Comparison of ENCODE assay signal across 13 cellular contexts in genomic region chr11:47204633-47204989, GRCh38. TPM values are rescaled to one million over a fixed set of nuclear protein-coding genes. Genes with fewer than 3 reads are reported as not detected.
DNase-seq lines count a peak whose midpoint lies in the region; ATAC-seq lines count a peak whose summit lies in the region.
"Had no signal": no experiment of that assay in that cellular context is flagged by ENCODE, and none has a peak within 500 bp of the region (broad histone marks: within the 10 kb centered on the region; RNA-seq: fewer than 3 reads in every experiment).

No MANE protein-coding gene starts in this region.

- peak; percentile 47 for DNase-seq in AG20443 (ENCODE audit: low spot score)
- DNase-seq in LHCN-M2 (ENCODE audit: low read depth): peak; percentile 38
- peak; percentile 72 for DNase-seq in islet precursor cell
- DNase-seq in activated CD4-positive, alpha-beta T cell treated with anti-CD3 and anti-CD28 coated beads for 1 hour: no peak
- DNase-seq in activated CD4-positive, alpha-beta T cell treated with anti-CD3 and anti-CD28 coated beads, Interleukin-2, amount 10 ng/mL, durations not matched to agents 7 days and 5 days: no peak
- DNase-seq in DMS79 (lab: John Stamatoyannopoulos, UW): no peak
- DNase-seq: activated CD4-positive, alpha-beta T cell treated with anti-CD3 and anti-CD28 coated beads for 48 hours; activated naive CD4-positive, alpha-beta T cell treated with Interleukin-2 at 50 U/mL for 16 hours; NCI-H526; tibial artery had no signal

- ATAC-seq in GM21528 (IDR thresholded peaks at IDR 0.05; ENCODE audit: low FRiP score, unreplicated experiment): no peak

- CTCF ChIA-PET in activated CD4-positive, alpha-beta T cell treated with anti-CD3 and anti-CD28 coated beads, Interleukin-2, amount 10 ng/mL, durations not matched to agents 7 days and 5 days (lab: Charles Lee): interaction anchor here (1.1 to 1.3 kb wide), 2 partner anchors 16 to 85 kb away, joined by 3 read pairs; no protein-coding TSS in a partner anchor

- H3K36me3 Mint-ChIP-seq in activated CD4-positive, alpha-beta T cell treated with anti-CD3 and anti-CD28 coated beads, Interleukin-2, amount 10 ng/mL, durations not matched to agents 7 days and 5 days (ENCODE audit: low read depth): no peaks in the 10 kb centered on the region

- no peaks in the 10 kb centered on the region for H3K4me1 Mint-ChIP-seq in activated CD4-positive, alpha-beta T cell treated with anti-CD3 and anti-CD28 coated beads, Interleukin-2, amount 10 ng/mL, durations not matched to agents 7 days and 5 days

- POLR2A ChIA-PET in activated CD4-positive, alpha-beta T cell treated with anti-CD3 and anti-CD28 coated beads, Interleukin-2, amount 10 ng/mL, durations not matched to agents 7 days and 5 days (lab: Charles Lee): no interaction called here

- H3K4me3 Mint-ChIP-seq in activated CD4-positive, alpha-beta T cell treated with anti-CD3 and anti-CD28 coated beads, Interleukin-2, amount 10 ng/mL, durations not matched to agents 7 days and 5 days: no peak overlapping the region

- peak overlapping the region; percentile 33 for H3K27ac ChIP-seq in cingulate gyrus (ENCODE audit: low read depth, low read length)
- H3K27ac ChIP-seq: BLaER1 treated with 17β-estradiol and CSF1 and Interleukin-3, amounts not matched to agents 10 nM and 100 nM had no signal

- H3K27ac Mint-ChIP-seq in activated CD4-positive, alpha-beta T cell treated with anti-CD3 and anti-CD28 coated beads, Interleukin-2, amount 10 ng/mL, durations not matched to agents 7 days and 5 days: no peak overlapping the region

- H3K27me3 Mint-ChIP-seq in activated CD4-positive, alpha-beta T cell treated with anti-CD3 and anti-CD28 coated beads, Interleukin-2, amount 10 ng/mL, durations not matched to agents 7 days and 5 days: peaks cover 10% of the 10 kb centered on the region

- H3K9me3 Mint-ChIP-seq in activated CD4-positive, alpha-beta T cell treated with anti-CD3 and anti-CD28 coated beads, Interleukin-2, amount 10 ng/mL, durations not matched to agents 7 days and 5 days: no peaks in the 10 kb centered on the region

RNA-seq across cellular contexts. Expression of gene DDB2, which starts 10.2 kb away (rescaled TPM):
- total RNA-seq in LHCN-M2 (2014; rRNA removed): 48.8 and 56.8 TPM in 2 replicates
- 61.2 TPM for polyA plus RNA-seq in LHCN-M2 (2012)
- 100 to 1,000 TPM; 156 to 166 TPM for total RNA-seq in activated CD4-positive, alpha-beta T cell treated with anti-CD3 and anti-CD28 coated beads, Interleukin-2, amount 10 ng/mL, durations not matched to agents 7 days and 5 days

RNA-seq across cellular contexts. Expression of gene PACSIN3, which starts 18.4 kb away (rescaled TPM):
- total RNA-seq in LHCN-M2 (2014; rRNA removed): 19.6 and 21.0 TPM in 2 replicates
- polyA plus RNA-seq in LHCN-M2 (2012): 16.9 TPM
- total RNA-seq in activated CD4-positive, alpha-beta T cell treated with anti-CD3 and anti-CD28 coated beads, Interleukin-2, amount 10 ng/mL, durations not matched to agents 7 days and 5 days: 1 to 10 TPM; 1.8 to 2.2 TPM

RNA-seq across cellular contexts. Expression of gene ARFGAP2, which starts 27.9 kb away (rescaled TPM):
- 111 TPM in 2 replicates for total RNA-seq in LHCN-M2 (2014; rRNA removed)
- 44.3 TPM for polyA plus RNA-seq in LHCN-M2 (2012)
- total RNA-seq in activated CD4-positive, alpha-beta T cell treated with anti-CD3 and anti-CD28 coated beads, Interleukin-2, amount 10 ng/mL, durations not matched to agents 7 days and 5 days: 100 to 1,000 TPM in 1 of 2 experiments, 10 to 100 TPM in 1; 88.1 to 103 TPM

RNA-seq across cellular contexts. Expression of gene ACP2, which starts 44.0 kb away (rescaled TPM):
- total RNA-seq in LHCN-M2 (2014; rRNA removed): 65.1 and 76.6 TPM in 2 replicates
- polyA plus RNA-seq in LHCN-M2 (2012): 36.7 TPM
- total RNA-seq in activated CD4-positive, alpha-beta T cell treated with anti-CD3 and anti-CD28 coated beads, Interleukin-2, amount 10 ng/mL, durations not matched to agents 7 days and 5 days: 10 to 100 TPM; 28.0 to 31.7 TPM

RNA-seq across cellular contexts. Expression of gene NR1H3, which starts 53.2 kb away (rescaled TPM):
- total RNA-seq in LHCN-M2 (2014; rRNA removed): 9.4 and 10.8 TPM in 2 replicates
- 8.3 TPM for polyA plus RNA-seq in LHCN-M2 (2012)
- total RNA-seq in activated CD4-positive, alpha-beta T cell treated with anti-CD3 and anti-CD28 coated beads, Interleukin-2, amount 10 ng/mL, durations not matched to agents 7 days and 5 days: 10 to 100 TPM in 1 of 2 experiments, 1 to 10 TPM in 1; 8.4 to 10.0 TPM

Comparison
In these comparisons a context has a peak if more than half of its experiments do, and no peak if none do; other contexts are left out.
1. DNase-seq: peak in AG20443 (single experiment), LHCN-M2 (single experiment) and islet precursor cell (single experiment); none in activated CD4-positive, alpha-beta T cell treated with anti-CD3 and anti-CD28 coated beads for 1 hour (single experiment), activated CD4-positive, alpha-beta T cell treated with anti-CD3 and anti-CD28 coated beads, Interleukin-2, amount 10 ng/mL, durations not matched to agents 7 days and 5 days (single experiment) and DMS79 (single experiment).